In genomic region chr3:145900056-145900829, GRCh38 we compare ENCODE assay signal across 16 cellular contexts.
DNase-seq lines count a peak whose midpoint lies in the region; ATAC-seq and TF ChIP-seq lines count a peak whose summit lies in the region.
"Had no signal": no experiment of that assay in that cellular context is flagged by ENCODE, and none has a peak within 500 bp of the region (broad histone marks: within the 10 kb centered on the region; RNA-seq: fewer than 3 reads in every experiment).

No MANE protein-coding gene starts in this region.

- ATAC-seq in GM19328 (IDR thresholded peaks at IDR 0.05; ENCODE audit: unreplicated experiment) (peak; percentile 43), HG02759 (IDR thresholded peaks at IDR 0.05; ENCODE audit: unreplicated experiment) (peak; percentile 79), HG03442 (IDR thresholded peaks at IDR 0.05; ENCODE audit: unreplicated experiment) (peak; percentile 61)
- no peak for ATAC-seq in activated naive CD8-positive, alpha-beta T cell treated with anti-CD3 and anti-CD28 coated beads, Interleukin-2, amount 50 U/mL, for 24 hours
- ATAC-seq: activated naive CD4-positive, alpha-beta T cell treated with anti-CD3 and anti-CD28 coated beads, Interleukin-2, amount 50 U/mL, for 72 hours; pancreas had no signal

- H3K4me1 ChIP-seq in BE2C, result peaks cover 11% of the 10 kb centered on the region
- H3K4me1 ChIP-seq: pancreas had no signal

- H3K36me3 Mint-ChIP-seq in MCF 10A (ENCODE audit: insufficient read depth, unreplicated experiment), result no peaks in the 10 kb centered on the region
- H3K36me3 Mint-ChIP-seq in activated naive CD8-positive, alpha-beta T cell treated with anti-CD3 and anti-CD28 coated beads, Interleukin-2, amount 50 U/mL, for 24 hours (ENCODE audit: low read depth), result no peaks in the 10 kb centered on the region
- H3K36me3 Mint-ChIP-seq: activated naive CD4-positive, alpha-beta T cell treated with anti-CD3 and anti-CD28 coated beads, Interleukin-2, amount 50 U/mL, for 72 hours had no signal

- CTCF ChIA-PET in MCF 10A (lab: Yijun Ruan, JAX), result no interaction called here

- H3K9me3 ChIP-seq in BE2C, result no peaks in the 10 kb centered on the region
- H3K9me3 ChIP-seq: pancreas had no signal

- POLR2A ChIA-PET in MCF 10A (lab: Yijun Ruan, JAX), result no interaction called here

- no TSS peak for BruUV-seq in MCF 10A (replicated peaks; lab: Mats Ljungman, UMichigan)

- H3K27me3 ChIP-seq in BE2C, result no peaks in the 10 kb centered on the region; the same call in 1 of the 2 replicates
- H3K27me3 ChIP-seq: pancreas had no signal

- no peaks in the 10 kb centered on the region for H3K36me3 ChIP-seq in BE2C
- H3K36me3 ChIP-seq: pancreas had no signal

- no peaks in the 10 kb centered on the region for H3K9me3 Mint-ChIP-seq in MCF 10A (ENCODE audit: unreplicated experiment)
- no peaks in the 10 kb centered on the region for H3K9me3 Mint-ChIP-seq in activated naive CD8-positive, alpha-beta T cell treated with anti-CD3 and anti-CD28 coated beads, Interleukin-2, amount 50 U/mL, for 24 hours

- H3K27ac Mint-ChIP-seq in MCF 10A (ENCODE audit: low read depth, unreplicated experiment), result no peak overlapping the region
- H3K27ac Mint-ChIP-seq in activated naive CD8-positive, alpha-beta T cell treated with anti-CD3 and anti-CD28 coated beads, Interleukin-2, amount 50 U/mL, for 24 hours, result no peak overlapping the region
- H3K27ac Mint-ChIP-seq: activated naive CD4-positive, alpha-beta T cell treated with anti-CD3 and anti-CD28 coated beads, Interleukin-2, amount 50 U/mL, for 72 hours had no signal

- peaks cover 14% of the 10 kb centered on the region for H3K27me3 Mint-ChIP-seq in MCF 10A (ENCODE audit: insufficient read depth, unreplicated experiment)
- no peaks in the 10 kb centered on the region for H3K27me3 Mint-ChIP-seq in activated naive CD8-positive, alpha-beta T cell treated with anti-CD3 and anti-CD28 coated beads, Interleukin-2, amount 50 U/mL, for 24 hours

- TF ChIP-seq CTCF in BE2C (IDR thresholded peaks at IDR 0.05; ENCODE audit: low read depth, low read length), result no peak
- TF ChIP-seq CTCF in MCF 10A (IDR thresholded peaks at IDR 0.05; ENCODE audit: unreplicated experiment), result no peak

- intact Hi-C loops in MCF 10A (cut with micrococcal nuclease), result no loop called here

- H3K4me3 Mint-ChIP-seq in MCF 10A (ENCODE audit: unreplicated experiment), result no peak overlapping the region
- no peak overlapping the region for H3K4me3 Mint-ChIP-seq in activated naive CD8-positive, alpha-beta T cell treated with anti-CD3 and anti-CD28 coated beads, Interleukin-2, amount 50 U/mL, for 24 hours

- DNase-seq in BE2C (peak; percentile 59), HCEC 1CT (no peak), MCF 10A (ENCODE audit: unreplicated experiment) (no peak)
- no peak for DNase-seq in stimulated activated CD4-positive, alpha-beta T cell treated with anti-CD3 and anti-CD28 coated beads, Interleukin-4, amount 100 ng/mL, for 1 hour
- DNase-seq in activated naive CD8-positive, alpha-beta T cell treated with anti-CD3 and anti-CD28 coated beads, Interleukin-2, amount 50 U/mL, for 24 hours, result no peak
- DNase-seq: activated CD4-positive, alpha-beta T cell treated with anti-CD3 and anti-CD28 coated beads, Interleukin-2, amount 50 U/mL, for 4 hours; cortex of kidney; DMS79; KBM-7; NCI-H510A; pancreas; stimulated activated CD4-positive, alpha-beta T cell treated with anti-CD3 and anti-CD28 coated beads, Interleukin-4, amount 100 ng/mL, for 24 hours had no signal

- no peaks in the 10 kb centered on the region for H3K4me1 Mint-ChIP-seq in MCF 10A (ENCODE audit: insufficient read depth, unreplicated experiment)
- H3K4me1 Mint-ChIP-seq in activated naive CD8-positive, alpha-beta T cell treated with anti-CD3 and anti-CD28 coated beads, Interleukin-2, amount 50 U/mL, for 24 hours, result no peaks in the 10 kb centered on the region

- H3K4me3 ChIP-seq in BE2C (ENCODE audit: low read depth, low read length), result no peak overlapping the region
- H3K4me3 ChIP-seq: pancreas had no signal
